10 cellular contexts compared by ENCODE assay signal in genomic region chr17:70855401-70856054, GRCh38.
DNase-seq lines count a peak whose midpoint lies in the region; ATAC-seq lines count a peak whose summit lies in the region.
"Had no signal": no experiment of that assay in that cellular context is flagged by ENCODE, and none has a peak within 500 bp of the region (broad histone marks: within the 10 kb centered on the region; RNA-seq: fewer than 3 reads in every experiment).

No MANE protein-coding gene starts in this region.

- no peaks in the 10 kb centered on the region for H3K27me3 Mint-ChIP-seq in activated naive CD4-positive, alpha-beta T cell treated with anti-CD3 and anti-CD28 coated beads, Interleukin-2, amount 10 ng/mL, durations not matched to agents 7 days and 5 days

- peak; percentile 73 for DNase-seq in COR-L47 (lab: John Stamatoyannopoulos, UW)
- DNase-seq in NCI-H1436 (lab: John Stamatoyannopoulos, UW): peak; percentile 59
- peak; percentile 10 for DNase-seq in SK-N-DZ (ENCODE audit: low spot score)
- DNase-seq in left lobe of liver (ENCODE audit: low spot score): peak; percentile 76
- no peak for DNase-seq in activated naive CD4-positive, alpha-beta T cell treated with anti-CD3 and anti-CD28 coated beads, Interleukin-2, amount 10 ng/mL, durations not matched to agents 7 days and 5 days
- no peak for DNase-seq in activated naive CD4-positive, alpha-beta T cell treated with anti-CD3 and anti-CD28 coated beads, Interleukin-2, amount 50 U/mL, for 72 hours (ENCODE audit: low spot score in 2 of 2)
- DNase-seq in pons (ENCODE audit: low spot score): no peak
- DNase-seq: caudate nucleus; stimulated activated CD4-positive, alpha-beta T cell treated with anti-CD3 and anti-CD28 coated beads, Interleukin-4, amount 100 ng/mL, for 24 hours had no signal

- ATAC-seq in left lobe of liver: peak; percentile 94
- no peak for ATAC-seq in activated naive CD4-positive, alpha-beta T cell treated with anti-CD3 and anti-CD28 coated beads, Interleukin-2, amount 50 U/mL, for 72 hours
- ATAC-seq in HG03196 (IDR thresholded peaks at IDR 0.05; ENCODE audit: unreplicated experiment): no peak

- peaks cover 16% of the 10 kb centered on the region for H3K9me3 Mint-ChIP-seq in activated naive CD4-positive, alpha-beta T cell treated with anti-CD3 and anti-CD28 coated beads, Interleukin-2, amount 10 ng/mL, durations not matched to agents 7 days and 5 days
- H3K9me3 Mint-ChIP-seq in activated naive CD4-positive, alpha-beta T cell treated with anti-CD3 and anti-CD28 coated beads, Interleukin-2, amount 50 U/mL, for 72 hours: peaks cover 9 to 13% of the 10 kb centered on the region in 2 donors

- CTCF ChIA-PET in activated naive CD4-positive, alpha-beta T cell treated with anti-CD3 and anti-CD28 coated beads, Interleukin-2, amount 10 ng/mL, durations not matched to agents 7 days and 5 days (lab: Charles Lee): no interaction called here

- H3K4me3 Mint-ChIP-seq in activated naive CD4-positive, alpha-beta T cell treated with anti-CD3 and anti-CD28 coated beads, Interleukin-2, amount 10 ng/mL, durations not matched to agents 7 days and 5 days: no peak overlapping the region

- H3K4me1 Mint-ChIP-seq in activated naive CD4-positive, alpha-beta T cell treated with anti-CD3 and anti-CD28 coated beads, Interleukin-2, amount 10 ng/mL, durations not matched to agents 7 days and 5 days: no peaks in the 10 kb centered on the region

- no peak overlapping the region for H3K27ac Mint-ChIP-seq in activated naive CD4-positive, alpha-beta T cell treated with anti-CD3 and anti-CD28 coated beads, Interleukin-2, amount 10 ng/mL, durations not matched to agents 7 days and 5 days
- H3K27ac Mint-ChIP-seq in activated naive CD4-positive, alpha-beta T cell treated with anti-CD3 and anti-CD28 coated beads, Interleukin-2, amount 50 U/mL, for 72 hours: no peak overlapping the region

- H3K36me3 Mint-ChIP-seq in activated naive CD4-positive, alpha-beta T cell treated with anti-CD3 and anti-CD28 coated beads, Interleukin-2, amount 10 ng/mL, durations not matched to agents 7 days and 5 days: no peaks in the 10 kb centered on the region
- H3K36me3 Mint-ChIP-seq in activated naive CD4-positive, alpha-beta T cell treated with anti-CD3 and anti-CD28 coated beads, Interleukin-2, amount 50 U/mL, for 72 hours: no peaks in the 10 kb centered on the region

Comparison
In these comparisons a context has a peak if more than half of its experiments do, and no peak if none do; other contexts are left out.
1. DNase-seq: peak in COR-L47 (single experiment), NCI-H1436 (single experiment), SK-N-DZ (single experiment) and left lobe of liver (single experiment); none in activated naive CD4-positive, alpha-beta T cell treated with anti-CD3 and anti-CD28 coated beads, Interleukin-2, amount 10 ng/mL, durations not matched to agents 7 days and 5 days (single experiment), activated naive CD4-positive, alpha-beta T cell treated with anti-CD3 and anti-CD28 coated beads, Interleukin-2, amount 50 U/mL, for 72 hours (0 of 2) and pons (single experiment).